10 cellular contexts compared by ENCODE assay signal in the genomic region with DNA sequence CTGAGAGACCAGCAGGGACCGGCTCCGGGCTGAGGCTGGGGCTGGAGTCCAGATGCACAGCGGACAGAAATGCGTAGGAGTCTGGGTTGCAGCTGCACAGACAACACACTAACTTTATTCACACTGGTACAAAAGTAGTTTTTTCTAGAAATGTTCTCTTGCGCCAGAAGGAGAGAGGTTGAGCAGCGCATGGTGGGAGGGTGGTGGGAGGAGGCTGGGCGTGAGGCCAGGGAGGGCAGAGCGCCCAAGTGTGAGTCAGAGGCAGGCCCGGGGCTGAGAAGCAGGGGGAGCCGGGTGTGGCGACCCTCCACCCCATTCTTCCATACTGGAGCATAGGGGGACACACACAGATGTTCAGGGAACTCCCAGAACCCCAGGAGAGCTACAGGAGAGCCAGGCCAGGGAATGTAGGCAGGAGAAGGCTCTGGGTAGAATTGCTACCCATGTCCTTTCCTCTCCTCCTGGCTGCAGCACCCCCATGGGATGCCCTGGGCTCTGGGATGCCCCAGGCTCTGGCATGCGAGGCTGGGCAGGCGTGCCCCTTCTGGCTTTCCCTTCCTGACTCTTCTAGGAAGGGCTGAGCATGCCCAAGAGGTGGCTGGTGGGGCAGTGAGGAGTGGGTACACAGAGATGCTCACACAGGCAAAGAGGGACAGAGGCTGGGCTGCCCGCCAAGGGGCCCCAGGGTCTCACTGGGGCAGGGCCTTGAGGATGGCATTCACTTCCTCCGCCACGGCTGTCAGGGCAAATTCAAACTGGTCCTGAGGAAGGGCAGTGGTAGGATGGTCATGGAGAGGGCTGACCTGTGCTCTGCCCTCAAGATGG. TPM values are rescaled to one million over a fixed set of nuclear protein-coding genes. Genes with fewer than 3 reads are reported as not detected.
DNase-seq lines count a peak whose midpoint lies in the region; ATAC-seq and TF ChIP-seq lines count a peak whose summit lies in the region.
"Had no signal": no experiment of that assay in that cellular context is flagged by ENCODE, and none has a peak within 500 bp of the region (broad histone marks: within the 10 kb centered on the region; RNA-seq: fewer than 3 reads in every experiment).

No MANE protein-coding gene starts in this region.

- peaks cover 4% of the 10 kb centered on the region for H3K36me3 Mint-ChIP-seq in activated T-cell treated with anti-CD3 and anti-CD28 coated beads, Interleukin-2, amount 50 U/mL, for 4 hours (ENCODE audit: insufficient read depth)
- H3K36me3 Mint-ChIP-seq: activated naive CD8-positive, alpha-beta T cell treated with anti-CD3 and anti-CD28 coated beads for 36 hours had no signal

- ATAC-seq in activated T-cell treated with anti-CD3 and anti-CD28 coated beads, Interleukin-2, amount 50 U/mL, for 4 hours, result no peak
- ATAC-seq in lung (ENCODE audit: insufficient read depth, low FRiP score), result peak; percentile 32
- ATAC-seq in GM18519 (IDR thresholded peaks at IDR 0.05; ENCODE audit: low FRiP score, unreplicated experiment), result no peak

- H3K4me1 ChIP-seq in lung (ENCODE audit: control insufficient read depth in 2 of 2, insufficient read depth in 2 of 2, low read length in 2 of 2), result no peaks in the 10 kb centered on the region
- peaks cover 43% of the 10 kb centered on the region for H3K4me1 ChIP-seq in vagina

- TF ChIP-seq CTCF in lung (IDR thresholded peaks at IDR 0.05; ENCODE audit: control extremely low read depth, extremely low read depth) (no peak), vagina (IDR thresholded peaks at IDR 0.05) (no peak)

- DNase-seq in activated T-cell treated with anti-CD3 and anti-CD28 coated beads, Interleukin-2, amount 50 U/mL, for 1 hour, result peak; percentile 13
- DNase-seq in activated T-cell treated with anti-CD3 and anti-CD28 coated beads, Interleukin-2, amount 50 U/mL, for 4 hours, result no peak
- DNase-seq in lung (ENCODE audit: low spot score), result peak; percentile 51
- DNase-seq in vagina (ENCODE audit: extremely low spot score in 2 of 2), result no peak
- DNase-seq in DMS153 (lab: John Stamatoyannopoulos, UW), result no peak
- no peak for DNase-seq in NCI-H526 treated with DMSO at 0.1 percent for 48 hours (lab: John Stamatoyannopoulos, UW)
- DNase-seq: activated naive CD8-positive, alpha-beta T cell treated with anti-CD3 and anti-CD28 coated beads for 36 hours had no signal

- no peaks in the 10 kb centered on the region for H3K9me3 Mint-ChIP-seq in activated T-cell treated with anti-CD3 and anti-CD28 coated beads, Interleukin-2, amount 50 U/mL, for 4 hours
- H3K9me3 Mint-ChIP-seq: activated naive CD8-positive, alpha-beta T cell treated with anti-CD3 and anti-CD28 coated beads for 36 hours had no signal

- peaks cover 11% of the 10 kb centered on the region for H3K4me1 Mint-ChIP-seq in activated T-cell treated with anti-CD3 and anti-CD28 coated beads, Interleukin-2, amount 50 U/mL, for 4 hours (ENCODE audit: low read depth)

- TF ChIP-seq POLR2A in vagina (IDR thresholded peaks at IDR 0.05), result peak in 1 of 2 donors; percentile 14

- H3K36me3 ChIP-seq in lung (ENCODE audit: control insufficient read depth in 2 of 2, insufficient read depth in 2 of 2, low read length in 2 of 2) (peaks cover 5 to 13% of the 10 kb centered on the region in 2 donors), vagina (peaks cover 0 to 5% of the 10 kb centered on the region in 2 donors)

- H3K27me3 Mint-ChIP-seq in activated T-cell treated with anti-CD3 and anti-CD28 coated beads, Interleukin-2, amount 50 U/mL, for 4 hours (ENCODE audit: low read depth), result no peaks in the 10 kb centered on the region
- H3K27me3 Mint-ChIP-seq: activated naive CD8-positive, alpha-beta T cell treated with anti-CD3 and anti-CD28 coated beads for 36 hours had no signal

- intact Hi-C loops in vagina (cut with DNase I), result no loop called here

- H3K4me3 Mint-ChIP-seq in activated T-cell treated with anti-CD3 and anti-CD28 coated beads, Interleukin-2, amount 50 U/mL, for 4 hours, result no peak overlapping the region
- H3K4me3 Mint-ChIP-seq: activated naive CD8-positive, alpha-beta T cell treated with anti-CD3 and anti-CD28 coated beads for 36 hours had no signal

- WGBS in lung, 2 donors, result 51 to 65% methylated on average over 16 of the region's 16 CpGs

- no peak overlapping the region for H3K4me3 ChIP-seq in lung
- H3K4me3 ChIP-seq in vagina, result no peak overlapping the region

- peak overlapping the region; percentile 99 for H3K27ac ChIP-seq in cingulate gyrus (ENCODE audit: low read depth, low read length)
- H3K27ac ChIP-seq in lung (ENCODE audit: low read depth in 1 of 2, low read length in 1 of 2), result no peak overlapping the region
- peak overlapping the region; percentile 85 for H3K27ac ChIP-seq in vagina
- H3K27ac ChIP-seq: C4-2B had no signal

- H3K9me3 ChIP-seq in lung (ENCODE audit: control insufficient read depth in 2 of 2, insufficient read depth in 1 of 2, low read length in 1 of 2) (no peaks in the 10 kb centered on the region), vagina (no peaks in the 10 kb centered on the region)

- no peaks in the 10 kb centered on the region for H3K27me3 ChIP-seq in lung (ENCODE audit: control insufficient read depth, insufficient read depth)
- no peaks in the 10 kb centered on the region for H3K27me3 ChIP-seq in vagina

RNA-seq across cellular contexts. Expression of a gene that starts 10.6 kb away (rescaled TPM):
- total RNA-seq in activated T-cell treated with anti-CD3 and anti-CD28 coated beads, Interleukin-2, amount 50 U/mL, for 4 hours, result 10 to 100 TPM; 28.2 to 33.9 (median 30.9) TPM
- total RNA-seq in lung (10 to 100 TPM; 77.3 to 79.6 TPM), vagina (92.8 TPM)
- 10 to 100 TPM; 63.7 to 73.4 TPM for polyA plus RNA-seq in lung

RNA-seq across cellular contexts. Expression of a gene that starts 19.5 kb away (rescaled TPM):
- total RNA-seq in activated T-cell treated with anti-CD3 and anti-CD28 coated beads, Interleukin-2, amount 50 U/mL, for 4 hours, result under 1 TPM in 1 of 3 donors, not detected in 2; 0.19 TPM
- total RNA-seq in lung (1 to 10 TPM in 1 of 2 donors, under 1 TPM in 1; 0.21 to 2.6 TPM), vagina (7.6 TPM)
- under 1 TPM; 0.11 to 0.22 TPM for polyA plus RNA-seq in lung

RNA-seq across cellular contexts. Expression of a gene that starts 36.0 kb away (rescaled TPM):
- 100 to 1,000 TPM; 167 to 201 (median 190) TPM for total RNA-seq in activated T-cell treated with anti-CD3 and anti-CD28 coated beads, Interleukin-2, amount 50 U/mL, for 4 hours
- total RNA-seq in lung (10 to 100 TPM; 15.6 to 37.9 TPM), vagina (122 TPM)
- 10 to 100 TPM; 48.1 to 82.1 TPM for polyA plus RNA-seq in lung

RNA-seq across cellular contexts. Expression of a gene that starts 36.7 kb away (rescaled TPM):
- not detected for total RNA-seq in activated T-cell treated with anti-CD3 and anti-CD28 coated beads, Interleukin-2, amount 50 U/mL, for 4 hours
- 10 to 100 TPM in 1 of 2 donors, 1 to 10 TPM in 1; 5.7 to 20.3 TPM for total RNA-seq in lung
- polyA plus RNA-seq in lung, result 10 to 100 TPM in 1 of 2 donors, 1 to 10 TPM in 1; 8.7 to 12.2 TPM
- not detected for total RNA-seq in vagina
- total RNA-seq: activated naive CD8-positive, alpha-beta T cell treated with anti-CD3 and anti-CD28 coated beads for 36 hours had no signal

RNA-seq across cellular contexts. Expression of a gene that starts 42.8 kb away (rescaled TPM):
- not detected for total RNA-seq in activated T-cell treated with anti-CD3 and anti-CD28 coated beads, Interleukin-2, amount 50 U/mL, for 4 hours
- not detected for total RNA-seq in lung
- polyA plus RNA-seq in lung, result not detected
- total RNA-seq in vagina, result not detected
- total RNA-seq: activated naive CD8-positive, alpha-beta T cell treated with anti-CD3 and anti-CD28 coated beads for 36 hours had no signal

Comparison
In these comparisons a context has a peak if more than half of its experiments do, and no peak if none do; other contexts are left out.
1. DNase-seq: peak in activated T-cell treated with anti-CD3 and anti-CD28 coated beads, Interleukin-2, amount 50 U/mL, for 1 hour (single experiment) and lung (single experiment); none in activated T-cell treated with anti-CD3 and anti-CD28 coated beads, Interleukin-2, amount 50 U/mL, for 4 hours (single experiment), vagina (0 of 2), DMS153 (single experiment) and NCI-H526 treated with DMSO at 0.1 percent for 48 hours (single experiment).
2. H3K27ac ChIP-seq: peak in cingulate gyrus (single experiment) and vagina (single experiment); none in lung (0 of 2).